23 cellular contexts compared by ENCODE assay signal in the genomic region with DNA sequence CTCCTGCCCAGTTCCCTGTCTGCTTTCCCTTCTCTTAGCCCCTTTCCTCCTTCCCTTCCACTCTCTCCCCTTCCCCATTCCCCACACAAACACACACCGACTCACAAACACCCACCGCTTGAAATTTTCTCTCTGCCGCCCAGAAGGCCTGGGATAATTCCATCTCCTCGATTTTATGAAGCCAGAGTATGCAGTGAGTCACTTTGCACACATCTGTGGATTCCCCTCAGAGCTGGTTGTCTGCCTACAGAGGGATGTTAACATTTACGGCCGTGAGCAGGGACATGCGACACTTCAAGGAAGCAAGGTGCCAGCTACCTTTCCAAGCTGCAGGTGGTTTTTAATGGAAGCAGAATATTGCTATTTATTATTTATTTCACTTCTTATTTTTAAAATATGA.
"Had no signal": no experiment of that assay in that cellular context is flagged by ENCODE, and none has a peak within 500 bp of the region (broad histone marks: within the 10 kb centered on the region; RNA-seq: fewer than 3 reads in every experiment).

No MANE protein-coding gene starts in this region.

- H3K4me3 ChIP-seq: dorsolateral prefrontal cortex, esophagus squamous epithelium, heart right ventricle, lower lobe of right lung, sigmoid colon, thoracic aorta had no signal

- H3K27ac ChIP-seq: dorsolateral prefrontal cortex, esophagus squamous epithelium, heart right ventricle, lower lobe of right lung, thoracic aorta, WERI-Rb-1 had no signal

- H3K36me3 ChIP-seq: heart right ventricle, lower lobe of right lung, sigmoid colon, thoracic aorta, WERI-Rb-1 had no signal

- FAIRE-seq: endothelial cell of umbilical vein, kidney had no signal

- H3K27me3 ChIP-seq: esophagus squamous epithelium, sigmoid colon had no signal

- DNase-seq: activated CD4-positive, alpha-beta T cell treated with anti-CD3 and anti-CD28 coated beads, Interleukin-2, amount 50 U/mL, for 1 hour; activated CD4-positive, CD25-positive, alpha-beta regulatory T cell treated with anti-CD3 and anti-CD28 coated beads, Interleukin-2, amount 50 U/mL, for 72 hours; activated CD8-positive, alpha-beta T cell treated with anti-CD3 and anti-CD28 coated beads, Interleukin-2, amount 10 ng/mL, durations not matched to agents 7 days and 5 days; activated gamma-delta T cell treated with Interleukin-2 at 50 U/mL for 16 hours; activated T-cell treated with anti-CD3 and anti-CD28 coated beads, Interleukin-2, amount 50 U/mL, for 1 hour; anterior cingulate cortex; central memory CD4-positive, alpha-beta T cell; dorsolateral prefrontal cortex; effector memory CD8-positive, alpha-beta T cell; esophagus squamous epithelium; heart right ventricle; kidney; lower lobe of right lung; mesendoderm; naive thymus-derived CD4-positive, alpha-beta T cell; retina; sigmoid colon; stimulated activated CD4-positive, alpha-beta T cell treated with anti-CD3 and anti-CD28 coated beads, Interleukin-4, amount 100 ng/mL, for 24 hours; stimulated activated naive CD4-positive, alpha-beta T cell treated with Interleukin-2 at 50 U/mL for 16 hours; WERI-Rb-1 had no signal

- H3K4me1 ChIP-seq: esophagus squamous epithelium, heart right ventricle, lower lobe of right lung, sigmoid colon had no signal

- H3K9me3 ChIP-seq: esophagus squamous epithelium, heart right ventricle, lower lobe of right lung, sigmoid colon, thoracic aorta had no signal

- ATAC-seq: activated CD8-positive, alpha-beta T cell treated with anti-CD3 and anti-CD28 coated beads, Interleukin-2, amount 10 ng/mL, durations not matched to agents 7 days and 5 days; effector memory CD8-positive, alpha-beta T cell; heart right ventricle; left lobe of liver; lower lobe of right lung; naive thymus-derived CD4-positive, alpha-beta T cell had no signal
